29 cellular contexts compared by ENCODE assay signal in the genomic region with DNA sequence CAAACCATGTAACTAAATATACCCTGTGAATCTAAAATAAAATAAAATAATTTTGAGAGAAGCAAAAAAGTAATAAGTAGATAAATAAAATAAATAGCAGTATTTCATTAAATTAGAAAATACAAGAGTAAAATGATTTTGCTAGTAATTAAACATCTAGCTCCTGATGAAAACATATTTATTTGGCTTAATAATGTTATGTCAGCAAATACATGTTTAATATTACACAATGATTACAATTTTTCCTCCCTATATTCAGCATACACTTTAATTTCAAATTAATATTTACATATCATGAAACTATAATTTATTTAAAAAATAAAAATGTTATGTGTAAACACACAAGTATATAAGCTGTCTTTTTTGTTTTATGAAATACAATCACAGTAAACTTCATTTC.
"Had no signal": no experiment of that assay in that cellular context is flagged by ENCODE, and none has a peak within 500 bp of the region (broad histone marks: within the 10 kb centered on the region; RNA-seq: fewer than 3 reads in every experiment).

No MANE protein-coding gene starts in this region.

- H3K9me3 Mint-ChIP-seq: activated CD4-positive, alpha-beta memory T cell treated with anti-CD3 and anti-CD28 coated beads for 36 hours; activated CD4-positive, alpha-beta T cell treated with anti-CD3 and anti-CD28 coated beads, Interleukin-2, amount 10 ng/mL, durations not matched to agents 24 days and 14 days; activated naive CD4-positive, alpha-beta T cell treated with anti-CD3 and anti-CD28 coated beads, Interleukin-2, amount 50 U/mL, for 24 hours; activated naive CD8-positive, alpha-beta T cell treated with anti-CD3 and anti-CD28 coated beads, Interleukin-2, amount 10 ng/mL, durations not matched to agents 7 days and 5 days; brain had no signal

- H3K4me1 ChIP-seq: ascending aorta, breast epithelium, colonic mucosa, esophagus squamous epithelium had no signal

- H3K27ac Mint-ChIP-seq: activated CD4-positive, alpha-beta memory T cell treated with anti-CD3 and anti-CD28 coated beads for 36 hours; activated CD4-positive, alpha-beta T cell treated with anti-CD3 and anti-CD28 coated beads for 36 hours; activated CD4-positive, alpha-beta T cell treated with anti-CD3 and anti-CD28 coated beads, Interleukin-2, amount 10 ng/mL, durations not matched to agents 24 days and 14 days; activated CD8-positive, alpha-beta memory T cell treated with anti-CD3 and anti-CD28 coated beads, Interleukin-2, amount 10 ng/mL, durations not matched to agents 7 days and 5 days; activated CD8-positive, alpha-beta T cell treated with anti-CD3 and anti-CD28 coated beads, Interleukin-2, amount 10 ng/mL, durations not matched to agents 7 days and 5 days; activated naive CD4-positive, alpha-beta T cell treated with anti-CD3 and anti-CD28 coated beads, Interleukin-2, amount 50 U/mL, for 24 hours; activated naive CD8-positive, alpha-beta T cell treated with anti-CD3 and anti-CD28 coated beads, Interleukin-2, amount 10 ng/mL, durations not matched to agents 7 days and 5 days; brain had no signal

- H3K27me3 ChIP-seq: ascending aorta, breast epithelium, cardiac muscle cell, colonic mucosa, esophagus squamous epithelium had no signal

- H3K27ac ChIP-seq: ascending aorta, breast epithelium, cardiac muscle cell, colonic mucosa, epithelial cell of prostate, esophagus squamous epithelium had no signal

- DNase-seq: activated CD4-positive, alpha-beta memory T cell treated with anti-CD3 and anti-CD28 coated beads for 36 hours; activated CD4-positive, alpha-beta T cell treated with anti-CD3 and anti-CD28 coated beads for 36 hours; activated CD4-positive, alpha-beta T cell treated with anti-CD3 and anti-CD28 coated beads, Interleukin-2, amount 10 ng/mL, durations not matched to agents 24 days and 14 days; activated CD4-positive, CD25-positive, alpha-beta regulatory T cell; activated CD4-positive, CD25-positive, alpha-beta regulatory T cell treated with anti-CD3 and anti-CD28 coated beads, Interleukin-2, amount 50 U/mL, for 72 hours; activated CD8-positive, alpha-beta memory T cell treated with anti-CD3 and anti-CD28 coated beads, Interleukin-2, amount 10 ng/mL, durations not matched to agents 7 days and 5 days; activated CD8-positive, alpha-beta memory T cell treated with anti-CD3 and anti-CD28 coated beads, Interleukin-2, amount 50 U/mL, for 4 hours; activated CD8-positive, alpha-beta T cell treated with anti-CD3 and anti-CD28 coated beads, Interleukin-2, amount 10 ng/mL, durations not matched to agents 7 days and 5 days; activated gamma-delta T cell; activated naive CD4-positive, alpha-beta T cell treated with Interleukin-2 at 50 U/mL for 16 hours; activated naive CD8-positive, alpha-beta T cell treated with anti-CD3 and anti-CD28 coated beads, Interleukin-2, amount 10 ng/mL, durations not matched to agents 7 days and 5 days; activated T-cell treated with anti-CD3 and anti-CD28 coated beads, Interleukin-2, amount 50 U/mL, for 1 hour; activated T-cell treated with anti-CD3 and anti-CD28 coated beads, Interleukin-2, amount 50 U/mL, for 48 hours; central memory CD4-positive, alpha-beta T cell; cerebellar nuclear complex; colonic mucosa; effector CD8-positive, alpha-beta T cell; esophagus squamous epithelium; foreskin melanocyte; head of caudate nucleus; T-helper 2 cell had no signal

- FAIRE-seq: endometrium, endothelial cell of umbilical vein had no signal

- H3K9me3 ChIP-seq: ascending aorta, breast epithelium, colonic mucosa, esophagus squamous epithelium had no signal

- H3K36me3 Mint-ChIP-seq: activated CD4-positive, alpha-beta memory T cell treated with anti-CD3 and anti-CD28 coated beads for 36 hours; activated CD8-positive, alpha-beta memory T cell treated with anti-CD3 and anti-CD28 coated beads, Interleukin-2, amount 10 ng/mL, durations not matched to agents 7 days and 5 days; activated naive CD4-positive, alpha-beta T cell treated with anti-CD3 and anti-CD28 coated beads, Interleukin-2, amount 50 U/mL, for 24 hours; activated naive CD8-positive, alpha-beta T cell treated with anti-CD3 and anti-CD28 coated beads, Interleukin-2, amount 10 ng/mL, durations not matched to agents 7 days and 5 days; brain had no signal

- ATAC-seq: activated CD4-positive, alpha-beta T cell treated with anti-CD3 and anti-CD28 coated beads for 36 hours; activated CD8-positive, alpha-beta memory T cell treated with anti-CD3 and anti-CD28 coated beads, Interleukin-2, amount 10 ng/mL, durations not matched to agents 7 days and 5 days; activated CD8-positive, alpha-beta T cell treated with anti-CD3 and anti-CD28 coated beads, Interleukin-2, amount 10 ng/mL, durations not matched to agents 7 days and 5 days had no signal

- H3K4me3 ChIP-seq: ascending aorta, breast epithelium, cardiac muscle cell, colonic mucosa, esophagus squamous epithelium had no signal

- H3K36me3 ChIP-seq: ascending aorta, breast epithelium, cardiac muscle cell, colonic mucosa, esophagus squamous epithelium had no signal
